Comparison of ENCODE assay signal across 8 cellular contexts in genomic region chr3:50089603-50089945, GRCh38. TPM values are rescaled to one million over a fixed set of nuclear protein-coding genes. Genes with fewer than 3 reads are reported as not detected.
A peak's percentile ranks its signal among the peaks of the same experiment; 100 is the strongest.
DNase-seq lines count a peak whose midpoint lies in the region; ATAC-seq and TF ChIP-seq lines count a peak whose summit lies in the region.

No MANE protein-coding gene starts in this region.

- TF ChIP-seq CTCF in fibroblast of mammary gland (conservative IDR thresholded peaks at IDR 0.05; ENCODE audit: control insufficient read depth, insufficient read depth, low read depth, low read length) (no peak), omental fat pad (IDR thresholded peaks at IDR 0.05) (no peak)

- peak overlapping the region; percentile 100 for H3K4me3 ChIP-seq in fibroblast of mammary gland (ENCODE audit: control insufficient read depth, low read depth, low read length)

- ATAC-seq in SK-N-SH treated with all-trans-retinoic acid at 6 μM for 48 hours (peak; percentile 49), omental fat pad (ENCODE audit: low FRiP score) (peak; percentile 61), GM21737 (IDR thresholded peaks at IDR 0.05; ENCODE audit: unreplicated experiment) (no peak)

- DNase-seq in activated gamma-delta T cell treated with anti-CD3 and anti-CD28 coated beads, Interleukin-2, amount 50 U/mL, for 16 hours (ENCODE audit: low read depth) = peak; percentile 1
- DNase-seq in activated gamma-delta T cell treated with Interleukin-2 at 50 U/mL for 16 hours = no peak
- peak; percentile 22 for DNase-seq in fibroblast of mammary gland (ENCODE audit: low read depth)
- DNase-seq in omental fat pad (ENCODE audit: low spot score) = peak; percentile 38
- no peak for DNase-seq in cerebellum (ENCODE audit: low spot score)
- no peak for DNase-seq in effector CD8-positive, alpha-beta T cell (lab: John Stamatoyannopoulos, UW)

TF ChIP-seq in SK-N-SH treated with all-trans-retinoic acid at 6 μM for 48 hours, 23 proteins besides CTCF, POLR2A, EP300 and RAD21:
- TF ChIP-seq ZC3H10 (CRISPR knock-in tag; IDR thresholded peaks at IDR 0.05) = no peak
- no peak for TF ChIP-seq CSDC2 (CRISPR knock-in tag; IDR thresholded peaks at IDR 0.05)
- TF ChIP-seq SNAI2 (CRISPR knock-in tag; IDR thresholded peaks at IDR 0.05) = no peak
- TF ChIP-seq PATZ1 (CRISPR knock-in tag; IDR thresholded peaks at IDR 0.05; ENCODE audit: borderline replicate concordance) = no peak
- TF ChIP-seq PPARA (CRISPR knock-in tag; IDR thresholded peaks at IDR 0.05; ENCODE audit: borderline replicate concordance) = no peak
- no peak for TF ChIP-seq TOX (CRISPR knock-in tag; IDR thresholded peaks at IDR 0.05; ENCODE audit: borderline replicate concordance)
- no peak for TF ChIP-seq ESRRG (CRISPR knock-in tag; IDR thresholded peaks at IDR 0.05)
- TF ChIP-seq CSRNP3 (CRISPR knock-in tag; IDR thresholded peaks at IDR 0.05) = no peak
- TF ChIP-seq ZNF565 (CRISPR knock-in tag; conservative IDR thresholded peaks at IDR 0.05; ENCODE audit: low read depth) = no peak
- TF ChIP-seq RARB (CRISPR knock-in tag; IDR thresholded peaks at IDR 0.05) = no peak
- no peak for TF ChIP-seq BACH2 (CRISPR knock-in tag; IDR thresholded peaks at IDR 0.05; ENCODE audit: borderline replicate concordance)

RNA-seq across cellular contexts. Expression of gene RBM5, which starts 0.9 kb away (rescaled TPM):
- total RNA-seq in omental fat pad (100 to 1,000 TPM; 143 to 308 (median 190) TPM), cerebellum (325 TPM)

Comparison
In these comparisons a context has a peak if more than half of its experiments do, and no peak if none do; other contexts are left out.
1. DNase-seq: peak in activated gamma-delta T cell treated with anti-CD3 and anti-CD28 coated beads, Interleukin-2, amount 50 U/mL, for 16 hours (single experiment), fibroblast of mammary gland (single experiment) and omental fat pad (single experiment); none in activated gamma-delta T cell treated with Interleukin-2 at 50 U/mL for 16 hours (single experiment), cerebellum (single experiment) and effector CD8-positive, alpha-beta T cell (single experiment).